In the genomic region with DNA sequence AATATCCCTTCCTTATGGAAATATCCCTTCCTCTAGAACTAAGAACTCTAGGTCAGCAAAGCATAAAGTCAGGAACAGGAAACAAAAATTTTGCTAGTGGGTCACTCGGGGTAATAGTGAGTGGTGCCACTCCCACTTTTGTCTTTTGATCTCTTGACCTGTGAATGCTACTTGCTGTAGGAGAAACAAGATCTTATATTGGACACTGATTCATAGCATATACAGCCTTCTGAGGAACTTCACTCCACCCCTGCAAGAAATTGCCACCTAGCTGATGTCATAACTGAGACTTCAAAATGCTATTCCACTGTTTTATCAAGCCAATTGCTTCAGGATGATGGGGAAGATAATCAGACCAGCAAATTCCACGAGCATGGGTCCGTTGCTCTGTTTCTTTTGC, we compare ENCODE assay signal across 19 cellular contexts. TPM values are rescaled to one million over a fixed set of nuclear protein-coding genes. Genes with fewer than 3 reads are reported as not detected.
DNase-seq lines count a peak whose midpoint lies in the region; ATAC-seq, FAIRE-seq and TF ChIP-seq lines count a peak whose summit lies in the region.
"Had no signal": no experiment of that assay in that cellular context is flagged by ENCODE, and none has a peak within 500 bp of the region (broad histone marks: within the 10 kb centered on the region; RNA-seq: fewer than 3 reads in every experiment).

No MANE protein-coding gene starts in this region.

- intact Hi-C loops in mucosa of descending colon (cut with DNase I, micrococcal nuclease) (no loop called here), transverse colon (cut with DNase I; ENCODE audit: low total_unique reads) (no loop called here)

- H3K9ac ChIP-seq in astrocyte (ENCODE audit: low read length): no peak overlapping the region
- H3K9ac ChIP-seq: BLaER1, GM23248 had no signal

- H3K27me3 Mint-ChIP-seq in astrocyte (ENCODE audit: low read depth, unreplicated experiment) (peaks cover 15% of the 10 kb centered on the region), chondrocyte (ENCODE audit: low read depth) (peaks cover 11% of the 10 kb centered on the region)

- peaks cover 2% of the 10 kb centered on the region for H3K4me1 ChIP-seq in astrocyte (ENCODE audit: insufficient read depth, low read length)
- peaks cover 4% of the 10 kb centered on the region for H3K4me1 ChIP-seq in mucosa of descending colon (ENCODE audit: low read depth)
- H3K4me1 ChIP-seq in transverse colon: peaks cover 0 to 6% (median 0%) of the 10 kb centered on the region in 4 donors
- H3K4me1 ChIP-seq: BLaER1 had no signal

- TF ChIP-seq CTCF in astrocyte (IDR thresholded peaks at IDR 0.05; ENCODE audit: insufficient read depth, low read depth, low read length) (no peak), mucosa of descending colon (IDR thresholded peaks at IDR 0.05) (no peak), transverse colon (IDR thresholded peaks at IDR 0.05) (no peak), D721Med (IDR thresholded peaks at IDR 0.05; ENCODE audit: insufficient read depth, missing control alignments) (no peak), chondrocyte (IDR thresholded peaks at IDR 0.05) (no peak)

- H4K20me1 ChIP-seq in astrocyte (ENCODE audit: insufficient read depth, low read length): no peaks in the 10 kb centered on the region
- H4K20me1 ChIP-seq: BLaER1 had no signal

- ATAC-seq in esophagus mucosa (peak; percentile 81), mucosa of descending colon (peak; percentile 91)
- ATAC-seq: CD8-positive, alpha-beta T cell had no signal

- H3K4me3 ChIP-seq in astrocyte (ENCODE audit: insufficient read depth, low read depth, low read length) (no peak overlapping the region), mucosa of descending colon (no peak overlapping the region), transverse colon (no peak overlapping the region)
- H3K4me3 ChIP-seq: BLaER1, GM23248 had no signal

- H3K36me3 Mint-ChIP-seq in astrocyte (ENCODE audit: low read depth, unreplicated experiment): no peaks in the 10 kb centered on the region
- peaks cover 6% of the 10 kb centered on the region for H3K36me3 Mint-ChIP-seq in chondrocyte (ENCODE audit: low read depth)
- H3K36me3 Mint-ChIP-seq: CD4-positive, CD25-positive, alpha-beta regulatory T cell; CD8-positive, alpha-beta T cell had no signal

- H3K9me3 Mint-ChIP-seq in astrocyte (ENCODE audit: unreplicated experiment) (peaks cover 3% of the 10 kb centered on the region), chondrocyte (ENCODE audit: low read depth) (peaks cover 5% of the 10 kb centered on the region)

- H3K27me3 ChIP-seq in astrocyte (ENCODE audit: insufficient read depth, low read length) (peaks cover 6% of the 10 kb centered on the region), transverse colon (no peaks in the 10 kb centered on the region)
- H3K27me3 ChIP-seq: BLaER1 had no signal

- no peak overlapping the region for H3K27ac Mint-ChIP-seq in astrocyte (ENCODE audit: unreplicated experiment)
- no peak overlapping the region for H3K27ac Mint-ChIP-seq in chondrocyte (ENCODE audit: unreplicated experiment)
- H3K27ac Mint-ChIP-seq: B cell; CD4-positive, CD25-positive, alpha-beta regulatory T cell; CD8-positive, alpha-beta T cell had no signal

- TF ChIP-seq POLR2A in transverse colon (IDR thresholded peaks at IDR 0.05): no peak

- H3K9me3 ChIP-seq in astrocyte (ENCODE audit: insufficient read depth, low read depth, low read length): no peaks in the 10 kb centered on the region
- no peaks in the 10 kb centered on the region for H3K9me3 ChIP-seq in mucosa of descending colon
- H3K9me3 ChIP-seq in transverse colon: no peaks in the 10 kb centered on the region

- 51 to 67% methylated on average over 3 of the region's 3 CpGs for WGBS in transverse colon (ENCODE audit: low coverage in 1 of 2), 2 donors

- DNase-seq in astrocyte (ENCODE audit: low read depth) (no peak), mucosa of descending colon (no peak), transverse colon (no peak), D721Med (ENCODE audit: insufficient read length, low spot score) (no peak), chondrocyte (ENCODE audit: low spot score) (no peak), NCI-H187 treated with DMSO at 0.1 percent for 48 hours (lab: John Stamatoyannopoulos, UW) (no peak)
- DNase-seq: CD8-positive, alpha-beta T cell; DMS79 treated with DMSO at 0.1 percent for 48 hours; GM23248; H7 had no signal

- no peaks in the 10 kb centered on the region for H3K4me1 Mint-ChIP-seq in astrocyte (ENCODE audit: low read depth, unreplicated experiment)
- H3K4me1 Mint-ChIP-seq in chondrocyte (ENCODE audit: low read depth): peaks cover 5% of the 10 kb centered on the region
- H3K4me1 Mint-ChIP-seq: B cell; CD4-positive, CD25-positive, alpha-beta regulatory T cell had no signal

- no peaks in the 10 kb centered on the region for H3K79me2 ChIP-seq in astrocyte (ENCODE audit: insufficient read depth, low read length)

- H3K4me3 Mint-ChIP-seq in astrocyte (ENCODE audit: unreplicated experiment) (no peak overlapping the region), chondrocyte (ENCODE audit: unreplicated experiment) (no peak overlapping the region)
- H3K4me3 Mint-ChIP-seq: B cell; CD4-positive, CD25-positive, alpha-beta regulatory T cell; CD8-positive, alpha-beta T cell had no signal

- no peaks in the 10 kb centered on the region for H3K36me3 ChIP-seq in astrocyte (ENCODE audit: insufficient read depth, low read length)
- no peaks in the 10 kb centered on the region for H3K36me3 ChIP-seq in mucosa of descending colon (ENCODE audit: low read depth)
- H3K36me3 ChIP-seq in transverse colon: no peaks in the 10 kb centered on the region
- H3K36me3 ChIP-seq: BLaER1 had no signal

- no peak overlapping the region for H3K27ac ChIP-seq in astrocyte (ENCODE audit: low read depth, low read length)
- peak overlapping the region in 3 of 4 donors; percentile 18 to 42 (median 29) for H3K27ac ChIP-seq in transverse colon
- H3K27ac ChIP-seq: 22Rv1, BLaER1, C4-2B, GM23248 had no signal

- H3K4me2 ChIP-seq in astrocyte (ENCODE audit: low read length): no peak overlapping the region
- H3K4me2 ChIP-seq: BLaER1 had no signal

- TF ChIP-seq EP300 in transverse colon (IDR thresholded peaks at IDR 0.05; ENCODE audit: low read depth): no peak

- FAIRE-seq in astrocyte (lab: Jason Lieb, UNC) (peak; percentile 23), D721Med (lab: Jason Lieb, UNC) (no peak)
- FAIRE-seq: A204.1, H1 had no signal

- in situ Hi-C loops in transverse colon (cut with MboI; ENCODE audit: low pct_ligation_motif_present in 1 of 4, low pct_unique_long_range_greater_than_20kb in 1 of 4, low sequenced_read_pairs in 3 of 4): no loop called here

- no peak overlapping the region for H2AFZ ChIP-seq in astrocyte (ENCODE audit: low read depth, low read length)
- H2AFZ ChIP-seq: GM23248 had no signal

RNA-seq across cellular contexts. Expression of a gene that starts 53.3 kb away (rescaled TPM):
- not detected in 2 replicates for total RNA-seq in astrocyte
- total RNA-seq in esophagus mucosa: 107 TPM
- 100 to 1,000 TPM; 107 to 326 (median 174) TPM for total RNA-seq in mucosa of descending colon
- total RNA-seq in transverse colon: 100 to 1,000 TPM in 3 of 4 donors, 10 to 100 TPM in 1; 42.2 to 298 (median 113) TPM
- total RNA-seq in chondrocyte: not detected in 3 replicates
- total RNA-seq: B cell; CD4-positive, CD25-positive, alpha-beta regulatory T cell; CD8-positive, alpha-beta T cell; G401; H1; H7 had no signal

Comparison
In these comparisons a context has a peak if more than half of its experiments do, and no peak if none do; other contexts are left out.
1. RNA of a gene that starts 53.3 kb away (total RNA-seq): 107 to 326 TPM in mucosa of descending colon, 42.2 to 298 TPM in transverse colon and 107 TPM in esophagus mucosa (single experiment); not detected in astrocyte and not detected in chondrocyte; every median in the first group is over 10 times any median in the second.